ENCODE assay signal across 15 cellular contexts in the genomic region with DNA sequence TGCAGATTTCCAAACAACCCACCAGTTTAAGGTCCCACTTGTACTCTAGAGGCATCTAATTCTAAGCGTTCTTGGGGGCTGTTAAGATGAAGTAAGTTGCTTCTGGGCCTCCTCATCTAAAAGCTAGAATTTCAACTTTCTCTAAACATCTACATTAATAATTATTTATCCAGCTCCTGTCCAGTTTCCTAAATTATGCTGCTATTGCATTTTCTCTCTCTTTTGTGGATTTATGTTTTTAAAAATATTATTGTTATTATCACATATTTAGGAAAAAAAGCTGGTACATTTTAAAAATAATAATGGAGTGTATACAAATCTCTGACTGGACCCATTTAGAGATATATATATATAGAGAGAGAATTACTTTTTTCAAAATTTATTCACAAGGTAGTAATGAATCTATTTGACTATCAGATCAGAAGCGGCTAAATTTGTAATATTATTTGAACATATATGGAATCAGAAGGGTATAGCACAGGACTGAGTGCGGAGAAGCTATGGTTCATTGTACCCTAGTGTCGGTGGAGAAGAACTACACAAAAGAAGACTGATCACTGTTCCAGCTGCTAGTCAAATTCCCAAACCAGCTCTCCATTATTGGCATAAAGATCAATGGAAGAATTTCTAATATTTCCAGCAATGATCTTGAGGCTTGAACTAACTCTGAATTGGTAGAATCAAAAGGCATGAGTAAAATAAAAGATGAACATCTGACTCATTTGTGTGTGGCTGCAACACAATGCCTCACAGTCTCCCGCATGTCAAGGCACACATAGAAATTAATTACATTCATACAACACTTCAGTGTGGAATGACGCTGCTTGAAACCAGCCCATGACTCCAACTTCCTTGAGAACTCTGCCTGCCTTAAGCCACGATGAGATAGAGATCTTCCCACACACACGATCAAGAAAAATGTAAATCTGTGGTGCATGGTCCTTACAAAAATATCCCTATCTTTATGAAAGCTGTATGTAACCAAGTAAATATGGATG.
DNase-seq lines count a peak whose midpoint lies in the region; ATAC-seq and TF ChIP-seq lines count a peak whose summit lies in the region.
"Had no signal": no experiment of that assay in that cellular context is flagged by ENCODE, and none has a peak within 500 bp of the region (broad histone marks: within the 10 kb centered on the region; RNA-seq: fewer than 3 reads in every experiment).

No MANE protein-coding gene starts in this region.

- TF ChIP-seq EP300 in SK-N-SH (IDR thresholded peaks at IDR 0.05; ENCODE audit: borderline replicate concordance in 1 of 2, low read depth in 1 of 2, low read length in 1 of 2), result no peak

- TF ChIP-seq CTCF in SK-N-SH (IDR thresholded peaks at IDR 0.05) (peak; percentile 13; the same call in 1 of the 2 replicates), GM12864 (IDR thresholded peaks at IDR 0.05; ENCODE audit: low read depth, low read length, missing control alignments) (peak; percentile 11), kidney epithelial cell (IDR thresholded peaks at IDR 0.05; ENCODE audit: insufficient read depth, low read length, poor library complexity, severe bottlenecking) (peak; percentile 3), omental fat pad (IDR thresholded peaks at IDR 0.05) (no peak)

- no peaks in the 10 kb centered on the region for H3K9me3 ChIP-seq in SK-N-SH
- H3K9me3 ChIP-seq: body of pancreas, spleen had no signal

- 3% methylated on average over 8 of the region's 8 CpGs for WGBS in SK-N-SH (ENCODE audit: low lambda C conversion rate)

- no peaks in the 10 kb centered on the region for H3K36me3 ChIP-seq in SK-N-SH (replicated peaks in 1 of 2; ENCODE audit: control insufficient read depth in 1 of 2, insufficient read depth in 2 of 2, low read length in 1 of 2)
- H3K36me3 ChIP-seq in kidney epithelial cell (ENCODE audit: control insufficient read depth, insufficient read depth, low read length), result no peaks in the 10 kb centered on the region
- H3K36me3 ChIP-seq: spleen had no signal

- no peak overlapping the region for H3K4me3 ChIP-seq in SK-N-SH (ENCODE audit: low read depth in 2 of 2, low read length in 1 of 2)
- H3K4me3 ChIP-seq in GM12864 (ENCODE audit: low read depth, low read length), result no peak overlapping the region
- no peak overlapping the region for H3K4me3 ChIP-seq in kidney epithelial cell (ENCODE audit: low read depth, low read length)
- H3K4me3 ChIP-seq: body of pancreas, spleen had no signal

- H3F3A ChIP-seq in SK-N-SH (replicated peaks; ENCODE audit: insufficient read depth), result no peaks in the 10 kb centered on the region

- no peaks in the 10 kb centered on the region for H3K27me3 ChIP-seq in SK-N-SH (ENCODE audit: insufficient read depth)
- no peaks in the 10 kb centered on the region for H3K27me3 ChIP-seq in kidney epithelial cell (ENCODE audit: control insufficient read depth, insufficient read depth, low read length)
- H3K27me3 ChIP-seq: body of pancreas had no signal

- no peak for ATAC-seq in SK-N-SH treated with all-trans-retinoic acid at 6 μM for 48 hours
- no peak for ATAC-seq in omental fat pad (ENCODE audit: low FRiP score)
- ATAC-seq: body of pancreas, left ventricle myocardium superior had no signal

- no peak overlapping the region for H2AFZ ChIP-seq in SK-N-SH (ENCODE audit: low read depth)

- H3K4me1 ChIP-seq in SK-N-SH (ENCODE audit: control insufficient read depth in 1 of 2, insufficient read depth in 2 of 2, low read depth in 1 of 2, low read length in 1 of 2), result no peaks in the 10 kb centered on the region
- H3K4me1 ChIP-seq: body of pancreas, spleen had no signal

- POLR2A ChIA-PET in SK-N-SH (lab: Yijun Ruan, JAX), result no interaction called here

- no peak overlapping the region for H3K4me2 ChIP-seq in SK-N-SH

- no peaks in the 10 kb centered on the region for H3K79me2 ChIP-seq in SK-N-SH (ENCODE audit: insufficient read depth)

- H3K9me2 ChIP-seq in SK-N-SH, result no peaks in the 10 kb centered on the region

- TF ChIP-seq RAD21 in SK-N-SH (IDR thresholded peaks at IDR 0.05; ENCODE audit: low read length), result no peak

- DNase-seq in SK-N-SH (no peak), GM12864 (ENCODE audit: low read depth) (no peak), kidney epithelial cell (ENCODE audit: low read depth) (no peak), T1000 (lab: John Stamatoyannopoulos, UW) (no peak), SKM-1 treated with dmso at 0.1 percent for 144 hours (lab: John Stamatoyannopoulos, UW; ENCODE audit: unreplicated experiment) (no peak), omental fat pad (ENCODE audit: low spot score) (no peak)
- peak; percentile 11 for DNase-seq in activated naive CD4-positive, alpha-beta T cell treated with anti-CD3 and anti-CD28 coated beads, Interleukin-2, amount 50 U/mL, for 16 hours
- DNase-seq: body of pancreas, left ventricle myocardium superior, NCI-H1048, NCI-H2171 treated with DMSO at 0.1 percent for 48 hours, posterior cingulate gyrus, SIG-M5, spleen had no signal

- CTCF ChIA-PET in SK-N-SH (lab: Yijun Ruan, JAX), result interaction anchor here (1.3 to 1.7 kb wide), 3 partner anchors 18 to 25 kb away, joined by 3 to 5 read pairs (median 5); no protein-coding TSS in a partner anchor

- H3K9ac ChIP-seq in SK-N-SH, result no peak overlapping the region

- no peak overlapping the region for H3K27ac ChIP-seq in SK-N-SH (ENCODE audit: low read depth in 2 of 2, low read length in 1 of 2)
- H3K27ac ChIP-seq: body of pancreas, spleen had no signal

- no peaks in the 10 kb centered on the region for H4K20me1 ChIP-seq in SK-N-SH (ENCODE audit: insufficient read depth)

TF ChIP-seq in SK-N-SH, 30 proteins besides CTCF, POLR2A, EP300 and RAD21:
- TF ChIP-seq, protein P1, sequence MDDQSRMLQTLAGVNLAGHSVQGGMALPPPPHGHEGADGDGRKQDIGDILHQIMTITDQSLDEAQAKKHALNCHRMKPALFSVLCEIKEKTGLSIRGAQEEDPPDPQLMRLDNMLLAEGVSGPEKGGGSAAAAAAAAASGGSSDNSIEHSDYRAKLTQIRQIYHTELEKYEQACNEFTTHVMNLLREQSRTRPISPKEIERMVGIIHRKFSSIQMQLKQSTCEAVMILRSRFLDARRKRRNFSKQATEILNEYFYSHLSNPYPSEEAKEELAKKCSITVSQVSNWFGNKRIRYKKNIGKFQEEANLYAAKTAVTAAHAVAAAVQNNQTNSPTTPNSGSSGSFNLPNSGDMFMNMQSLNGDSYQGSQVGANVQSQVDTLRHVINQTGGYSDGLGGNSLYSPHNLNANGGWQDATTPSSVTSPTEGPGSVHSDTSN (IDR thresholded peaks at IDR 0.05), result no peak
- TF ChIP-seq RXRA (IDR thresholded peaks at IDR 0.05; ENCODE audit: borderline replicate concordance, low read depth), result no peak
- no peak for TF ChIP-seq MXI1 (IDR thresholded peaks at IDR 0.05; ENCODE audit: low read depth, low read length)
- no peak for TF ChIP-seq RCOR1 (IDR thresholded peaks at IDR 0.05; ENCODE audit: low read length)
- no peak for TF ChIP-seq TAF1 (IDR thresholded peaks at IDR 0.05; ENCODE audit: borderline replicate concordance, low read depth, low read length)
- TF ChIP-seq GATA2 (CRISPR knock-in tag; IDR thresholded peaks at IDR 0.05), result no peak
- no peak for TF ChIP-seq POLR2AphosphoS5 (IDR thresholded peaks at IDR 0.05; ENCODE audit: low read depth, low read length)
- TF ChIP-seq NRF1 (IDR thresholded peaks at IDR 0.05; ENCODE audit: low read depth, low read length), result no peak
- no peak for TF ChIP-seq FOSL2 (IDR thresholded peaks at IDR 0.05; ENCODE audit: borderline replicate concordance, low read depth)
- TF ChIP-seq FOXM1 (IDR thresholded peaks at IDR 0.05; ENCODE audit: low read depth), result no peak
- TF ChIP-seq SMC3 (IDR thresholded peaks at IDR 0.05; ENCODE audit: low read depth, low read length), result no peak
- TF ChIP-seq, protein P2, sequence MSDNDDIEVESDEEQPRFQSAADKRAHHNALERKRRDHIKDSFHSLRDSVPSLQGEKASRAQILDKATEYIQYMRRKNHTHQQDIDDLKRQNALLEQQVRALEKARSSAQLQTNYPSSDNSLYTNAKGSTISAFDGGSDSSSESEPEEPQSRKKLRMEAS (IDR thresholded peaks at IDR 0.05; ENCODE audit: low read depth), result no peak

TF ChIP-seq in SK-N-SH treated with all-trans-retinoic acid at 6 μM for 48 hours, 23 proteins besides CTCF, POLR2A, EP300 and RAD21 (continues in another document):
- TF ChIP-seq GLIS3 (CRISPR knock-in tag; IDR thresholded peaks at IDR 0.05), result no peak
- TF ChIP-seq RARB (CRISPR knock-in tag; IDR thresholded peaks at IDR 0.05), result no peak
- no peak for TF ChIP-seq ISL1 (CRISPR knock-in tag; IDR thresholded peaks at IDR 0.05)
- TF ChIP-seq, protein P3, sequence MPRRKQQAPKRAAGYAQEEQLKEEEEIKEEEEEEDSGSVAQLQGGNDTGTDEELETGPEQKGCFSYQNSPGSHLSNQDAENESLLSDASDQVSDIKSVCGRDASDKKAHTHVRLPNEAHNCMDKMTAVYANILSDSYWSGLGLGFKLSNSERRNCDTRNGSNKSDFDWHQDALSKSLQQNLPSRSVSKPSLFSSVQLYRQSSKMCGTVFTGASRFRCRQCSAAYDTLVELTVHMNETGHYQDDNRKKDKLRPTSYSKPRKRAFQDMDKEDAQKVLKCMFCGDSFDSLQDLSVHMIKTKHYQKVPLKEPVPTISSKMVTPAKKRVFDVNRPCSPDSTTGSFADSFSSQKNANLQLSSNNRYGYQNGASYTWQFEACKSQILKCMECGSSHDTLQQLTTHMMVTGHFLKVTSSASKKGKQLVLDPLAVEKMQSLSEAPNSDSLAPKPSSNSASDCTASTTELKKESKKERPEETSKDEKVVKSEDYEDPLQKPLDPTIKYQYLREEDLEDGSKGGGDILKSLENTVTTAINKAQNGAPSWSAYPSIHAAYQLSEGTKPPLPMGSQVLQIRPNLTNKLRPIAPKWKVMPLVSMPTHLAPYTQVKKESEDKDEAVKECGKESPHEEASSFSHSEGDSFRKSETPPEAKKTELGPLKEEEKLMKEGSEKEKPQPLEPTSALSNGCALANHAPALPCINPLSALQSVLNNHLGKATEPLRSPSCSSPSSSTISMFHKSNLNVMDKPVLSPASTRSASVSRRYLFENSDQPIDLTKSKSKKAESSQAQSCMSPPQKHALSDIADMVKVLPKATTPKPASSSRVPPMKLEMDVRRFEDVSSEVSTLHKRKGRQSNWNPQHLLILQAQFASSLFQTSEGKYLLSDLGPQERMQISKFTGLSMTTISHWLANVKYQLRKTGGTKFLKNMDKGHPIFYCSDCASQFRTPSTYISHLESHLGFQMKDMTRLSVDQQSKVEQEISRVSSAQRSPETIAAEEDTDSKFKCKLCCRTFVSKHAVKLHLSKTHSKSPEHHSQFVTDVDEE (CRISPR knock-in tag; IDR thresholded peaks at IDR 0.05), result no peak
- no peak for TF ChIP-seq ZNF565 (CRISPR knock-in tag; conservative IDR thresholded peaks at IDR 0.05; ENCODE audit: low read depth)
- TF ChIP-seq OSR1 (CRISPR knock-in tag; IDR thresholded peaks at IDR 0.05), result no peak

Comparison
In these comparisons a context has a peak if more than half of its experiments do, and no peak if none do; other contexts are left out.
1. CTCF ChIP-seq: peak in SK-N-SH (single experiment), GM12864 (single experiment) and kidney epithelial cell (single experiment); none in omental fat pad (0 of 3).